Comparison of ENCODE assay signal across 19 cellular contexts in the genomic region with DNA sequence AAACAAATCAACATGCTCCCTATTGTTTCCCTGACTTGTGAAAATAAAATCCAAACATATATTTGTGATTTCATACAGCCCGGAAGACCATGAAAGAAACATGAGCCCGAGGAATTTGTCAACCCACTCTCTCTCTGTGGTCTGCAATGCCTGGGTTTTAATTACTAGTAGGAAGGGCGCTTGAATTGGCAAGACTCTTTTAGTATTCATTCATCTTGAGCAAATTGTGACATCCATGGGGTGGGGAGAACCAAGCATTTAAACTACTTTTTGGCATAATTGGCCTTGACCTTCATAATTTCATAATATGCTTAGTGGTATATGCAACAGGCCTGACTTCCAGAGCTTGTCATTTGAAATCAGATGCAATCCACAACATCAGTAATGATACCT.
DNase-seq lines count a peak whose midpoint lies in the region; ATAC-seq and TF ChIP-seq lines count a peak whose summit lies in the region.
"Had no signal": no experiment of that assay in that cellular context is flagged by ENCODE, and none has a peak within 500 bp of the region (broad histone marks: within the 10 kb centered on the region; RNA-seq: fewer than 3 reads in every experiment).

No MANE protein-coding gene starts in this region.

- H3K36me3 ChIP-seq in adipocyte (ENCODE audit: control insufficient read depth, insufficient read depth, low read length, severe bottlenecking) (no peaks in the 10 kb centered on the region), osteoblast (ENCODE audit: insufficient read depth, low read length) (no peaks in the 10 kb centered on the region), smooth muscle cell (ENCODE audit: low read depth) (no peaks in the 10 kb centered on the region)
- H3K36me3 ChIP-seq: Peyer's patch had no signal

- no peak overlapping the region for H3K27ac ChIP-seq in osteoblast (ENCODE audit: low read depth, low read length)
- H3K27ac ChIP-seq in smooth muscle cell (ENCODE audit: low read depth) = no peak overlapping the region
- H3K27ac ChIP-seq: HL-60, Peyer's patch had no signal

- H3K79me2 ChIP-seq in osteoblast (ENCODE audit: insufficient read depth, low read length) (no peaks in the 10 kb centered on the region), smooth muscle cell (ENCODE audit: low read depth) (no peaks in the 10 kb centered on the region)

- H3K4me3 ChIP-seq in adipocyte (ENCODE audit: low read length) (no peak overlapping the region), osteoblast (ENCODE audit: insufficient read depth, low read length) (no peak overlapping the region), smooth muscle cell (no peak overlapping the region)
- H3K4me3 ChIP-seq: Peyer's patch had no signal

- no peak for TF ChIP-seq CTCF in AG09319 (IDR thresholded peaks at IDR 0.05; ENCODE audit: low read depth, low read length)
- no peak for TF ChIP-seq CTCF in osteoblast (IDR thresholded peaks at IDR 0.05; ENCODE audit: extremely low read depth, low read depth, low read length)
- no peak for TF ChIP-seq CTCF in smooth muscle cell (IDR thresholded peaks at IDR 0.05; ENCODE audit: borderline replicate concordance, insufficient read depth, poor library complexity, severe bottlenecking)

- peak overlapping the region; percentile 2 for H3K4me2 ChIP-seq in osteoblast (ENCODE audit: insufficient read depth, low read length)
- H3K4me2 ChIP-seq in smooth muscle cell = no peak overlapping the region

- H3K27me3 ChIP-seq in adipocyte (replicated peaks; ENCODE audit: control insufficient read depth, insufficient read depth, low read length) (no peaks in the 10 kb centered on the region), osteoblast (ENCODE audit: insufficient read depth, low read length) (no peaks in the 10 kb centered on the region), smooth muscle cell (ENCODE audit: low read depth) (peaks cover 7% of the 10 kb centered on the region)
- H3K27me3 ChIP-seq: Peyer's patch had no signal

- H4K20me1 ChIP-seq in osteoblast (ENCODE audit: insufficient read depth, low read length) = no peaks in the 10 kb centered on the region
- H4K20me1 ChIP-seq in smooth muscle cell (ENCODE audit: low read depth) = no peaks in the 10 kb centered on the region

- H3F3A ChIP-seq in smooth muscle cell (ENCODE audit: low read depth) = no peaks in the 10 kb centered on the region

- DNase-seq in AG09319 (ENCODE audit: extremely low read depth, low read depth) (peak; percentile 38), adipocyte (ENCODE audit: low read depth) (peak; percentile 76), fibroblast of peridontal ligament (ENCODE audit: extremely low read depth) (peak; percentile 75), osteoblast (ENCODE audit: insufficient read length, low spot score, missing footprints) (no peak), left lobe of liver (ENCODE audit: low spot score) (no peak), Right ventricle myocardium superior (no peak), smooth muscle cell (lab: John Stamatoyannopoulos, UW; ENCODE audit: unreplicated experiment) (no peak), NK-92 (lab: John Stamatoyannopoulos, UW; ENCODE audit: unreplicated experiment) (no peak)
- DNase-seq: C1 segment of cervical spinal cord; CD8-positive, alpha-beta memory T cell; DMS53; EL; IMR-90; NCI-H1417 treated with DMSO at 0.1 percent for 48 hours; NCI-H187 treated with DMSO at 0.1 percent for 48 hours; NCI-H2227 treated with DMSO at 0.1 percent for 48 hours; NCI-H526; Peyer's patch had no signal

- H3K9ac ChIP-seq in adipocyte (ENCODE audit: low read length) = peak overlapping the region; percentile 24
- H3K9ac ChIP-seq in smooth muscle cell (ENCODE audit: low read depth) = no peak overlapping the region

- H3K4me1 ChIP-seq in adipocyte (ENCODE audit: control insufficient read depth, insufficient read depth, low read length) (peaks cover 44% of the 10 kb centered on the region), osteoblast (ENCODE audit: insufficient read depth, low read length) (peaks cover 37% of the 10 kb centered on the region), smooth muscle cell (ENCODE audit: low read depth) (peaks cover 17% of the 10 kb centered on the region)
- H3K4me1 ChIP-seq: Peyer's patch had no signal

- WGBS in smooth muscle cell (ENCODE audit: low lambda C conversion rate) = 64% methylated on average over 3 of the region's 3 CpGs

- H2AFZ ChIP-seq in osteoblast (ENCODE audit: low read length) (no peak overlapping the region), smooth muscle cell (ENCODE audit: low read depth) (no peak overlapping the region)

- ATAC-seq in left lobe of liver = no peak
- no peak for ATAC-seq in Right ventricle myocardium superior (ENCODE audit: poor library complexity)

- intact Hi-C loops in Right ventricle myocardium superior (cut with DNase I) = no loop called here

- H3K9me3 ChIP-seq in adipocyte (ENCODE audit: control insufficient read depth, low read length) = no peaks in the 10 kb centered on the region
- H3K9me3 ChIP-seq in osteoblast (ENCODE audit: low read depth, low read length) = no peaks in the 10 kb centered on the region
- H3K9me3 ChIP-seq in smooth muscle cell (replicated peaks; ENCODE audit: low read depth) = no peaks in the 10 kb centered on the region
- H3K9me3 ChIP-seq: Peyer's patch had no signal

Comparison
In these comparisons a context has a peak if more than half of its experiments do, and no peak if none do; other contexts are left out.
1. DNase-seq: peak in AG09319 (single experiment), adipocyte (single experiment) and fibroblast of peridontal ligament (single experiment); none in osteoblast (single experiment), left lobe of liver (single experiment), Right ventricle myocardium superior (single experiment), smooth muscle cell (single experiment) and NK-92 (single experiment).